In the genomic region with DNA sequence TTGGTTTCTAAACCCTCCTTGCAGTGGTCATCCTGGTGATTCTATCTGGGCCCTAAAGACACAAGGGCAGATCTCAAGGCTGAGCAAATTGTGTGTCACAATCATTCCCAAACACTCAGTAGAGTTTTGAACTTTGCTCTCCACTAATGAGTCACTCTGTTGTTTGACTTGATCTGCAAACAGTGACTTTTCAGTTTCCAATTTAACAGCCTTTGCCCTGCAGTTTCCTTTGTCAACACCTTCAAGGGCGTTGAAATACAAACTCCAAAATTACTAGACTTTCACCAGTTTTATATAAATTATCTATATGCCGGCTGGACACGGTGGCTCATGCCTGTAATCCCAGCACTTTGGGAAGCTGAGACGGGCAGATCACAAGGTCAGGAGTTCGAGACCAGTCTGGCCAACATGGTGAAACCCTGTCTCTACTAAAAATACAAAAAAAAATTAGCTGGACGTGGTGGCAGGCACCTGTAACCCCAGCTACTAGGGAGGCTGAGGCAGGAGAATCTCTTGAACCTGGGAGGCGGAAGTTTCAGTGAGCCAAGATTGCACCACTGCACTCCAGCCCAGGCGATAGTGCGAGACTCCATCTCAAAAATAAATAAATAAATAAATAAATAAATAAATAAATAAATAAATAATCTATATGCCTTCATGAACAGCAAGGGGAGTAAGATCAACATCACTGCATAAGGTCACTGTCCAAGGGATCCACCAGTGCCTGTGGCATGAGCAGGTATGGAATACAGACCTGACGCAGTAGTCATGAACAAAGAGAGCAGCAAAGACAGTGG, we compare ENCODE assay signal across 1 cellular context.
A peak's percentile ranks its signal among the peaks of the same experiment; 100 is the strongest.
TF ChIP-seq lines count a peak whose summit lies in the region.

No MANE protein-coding gene starts in this region.

TF ChIP-seq in HepG2, 621 proteins besides CTCF, POLR2A, EP300 and RAD21 (continued from another document):
- TF ChIP-seq ZNF503 (CRISPR knock-in tag; IDR thresholded peaks at IDR 0.05) (peak; percentile 88), ZFP36L1 (CRISPR knock-in tag; IDR thresholded peaks at IDR 0.05) (peak; percentile 91; the same call in 1 of the 2 replicates), POGZ (CRISPR knock-in tag; IDR thresholded peaks at IDR 0.05) (peak; percentile 90), SALL1 (CRISPR knock-in tag; IDR thresholded peaks at IDR 0.05) (peak; percentile 94), CCDC6 (CRISPR knock-in tag; IDR thresholded peaks at IDR 0.05) (peak; percentile 48; the same call in 1 of the 2 replicates), ZNF782 (CRISPR knock-in tag; IDR thresholded peaks at IDR 0.05; ENCODE audit: borderline replicate concordance) (peak; percentile 14; the same call in 1 of the 2 replicates), CSRNP1 (CRISPR knock-in tag; IDR thresholded peaks at IDR 0.05) (peak; percentile 25; the same call in 1 of the 2 replicates), ZBED4 (CRISPR knock-in tag; IDR thresholded peaks at IDR 0.05; ENCODE audit: borderline replicate concordance) (peak; percentile 64; the same call in 1 of the 2 replicates), ERF (CRISPR knock-in tag; IDR thresholded peaks at IDR 0.05) (peak; percentile 54), KLF16 (CRISPR knock-in tag; IDR thresholded peaks at IDR 0.05) (peak in 1 of 2 experiments; percentile 82; a peak in 2 of 4 replicates), FOXO4 (CRISPR knock-in tag; conservative IDR thresholded peaks at IDR 0.05) (0 out of 2 replicates have a peak, but pooled peaks have one; percentile 76), MAFK (conservative IDR thresholded peaks at IDR 0.05 in 1 of 2, IDR thresholded peaks at IDR 0.05 in 1 of 2; ENCODE audit: low read length in 2 of 2) (peak in 1 of 2 experiments; percentile 21; a peak in 1 of 4 replicates), ZNF605 (CRISPR knock-in tag; IDR thresholded peaks at IDR 0.05) (peak; percentile 22; the same call in 1 of the 2 replicates), HMG20A (CRISPR knock-in tag; IDR thresholded peaks at IDR 0.05; ENCODE audit: borderline replicate concordance) (peak; percentile 97), ZNF816 (CRISPR knock-in tag; IDR thresholded peaks at IDR 0.05; ENCODE audit: borderline replicate concordance) (peak; percentile 41; the same call in 1 of the 2 replicates), BRF2 (CRISPR knock-in tag; IDR thresholded peaks at IDR 0.05) (peak; percentile 68; the same call in 1 of the 2 replicates), NFYC (CRISPR knock-in tag; IDR thresholded peaks at IDR 0.05) (peak; percentile 24; the same call in 1 of the 2 replicates), KDM3A (CRISPR knock-in tag; IDR thresholded peaks at IDR 0.05; ENCODE audit: low read depth) (peak; percentile 74; the same call in 1 of the 2 replicates), BORCS8-MEF2B (CRISPR knock-in tag; IDR thresholded peaks at IDR 0.05) (peak; percentile 36; the same call in 1 of the 2 replicates), HOXA5 (CRISPR knock-in tag; IDR thresholded peaks at IDR 0.05) (peak; percentile 61; the same call in 1 of the 2 replicates), FOSL2 (CRISPR knock-in tag; IDR thresholded peaks at IDR 0.05) (peak; percentile 100)
- TF ChIP-seq, protein P1, sequence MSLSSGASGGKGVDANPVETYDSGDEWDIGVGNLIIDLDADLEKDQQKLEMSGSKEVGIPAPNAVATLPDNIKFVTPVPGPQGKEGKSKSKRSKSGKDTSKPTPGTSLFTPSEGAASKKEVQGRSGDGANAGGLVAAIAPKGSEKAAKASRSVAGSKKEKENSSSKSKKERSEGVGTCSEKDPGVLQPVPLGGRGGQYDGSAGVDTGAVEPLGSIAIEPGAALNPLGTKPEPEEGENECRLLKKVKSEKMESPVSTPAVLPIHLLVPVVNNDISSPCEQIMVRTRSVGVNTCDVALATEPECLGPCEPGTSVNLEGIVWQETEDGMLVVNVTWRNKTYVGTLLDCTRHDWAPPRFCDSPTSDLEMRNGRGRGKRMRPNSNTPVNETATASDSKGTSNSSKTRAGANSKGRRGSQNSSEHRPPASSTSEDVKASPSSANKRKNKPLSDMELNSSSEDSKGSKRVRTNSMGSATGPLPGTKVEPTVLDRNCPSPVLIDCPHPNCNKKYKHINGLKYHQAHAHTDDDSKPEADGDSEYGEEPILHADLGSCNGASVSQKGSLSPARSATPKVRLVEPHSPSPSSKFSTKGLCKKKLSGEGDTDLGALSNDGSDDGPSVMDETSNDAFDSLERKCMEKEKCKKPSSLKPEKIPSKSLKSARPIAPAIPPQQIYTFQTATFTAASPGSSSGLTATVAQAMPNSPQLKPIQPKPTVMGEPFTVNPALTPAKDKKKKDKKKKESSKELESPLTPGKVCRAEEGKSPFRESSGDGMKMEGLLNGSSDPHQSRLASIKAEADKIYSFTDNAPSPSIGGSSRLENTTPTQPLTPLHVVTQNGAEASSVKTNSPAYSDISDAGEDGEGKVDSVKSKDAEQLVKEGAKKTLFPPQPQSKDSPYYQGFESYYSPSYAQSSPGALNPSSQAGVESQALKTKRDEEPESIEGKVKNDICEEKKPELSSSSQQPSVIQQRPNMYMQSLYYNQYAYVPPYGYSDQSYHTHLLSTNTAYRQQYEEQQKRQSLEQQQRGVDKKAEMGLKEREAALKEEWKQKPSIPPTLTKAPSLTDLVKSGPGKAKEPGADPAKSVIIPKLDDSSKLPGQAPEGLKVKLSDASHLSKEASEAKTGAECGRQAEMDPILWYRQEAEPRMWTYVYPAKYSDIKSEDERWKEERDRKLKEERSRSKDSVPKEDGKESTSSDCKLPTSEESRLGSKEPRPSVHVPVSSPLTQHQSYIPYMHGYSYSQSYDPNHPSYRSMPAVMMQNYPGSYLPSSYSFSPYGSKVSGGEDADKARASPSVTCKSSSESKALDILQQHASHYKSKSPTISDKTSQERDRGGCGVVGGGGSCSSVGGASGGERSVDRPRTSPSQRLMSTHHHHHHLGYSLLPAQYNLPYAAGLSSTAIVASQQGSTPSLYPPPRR (CRISPR knock-in tag; IDR thresholded peaks at IDR 0.05; ENCODE audit: borderline replicate concordance) = peak; percentile 88; the same call in 1 of the 2 replicates
- TF ChIP-seq, protein P2, sequence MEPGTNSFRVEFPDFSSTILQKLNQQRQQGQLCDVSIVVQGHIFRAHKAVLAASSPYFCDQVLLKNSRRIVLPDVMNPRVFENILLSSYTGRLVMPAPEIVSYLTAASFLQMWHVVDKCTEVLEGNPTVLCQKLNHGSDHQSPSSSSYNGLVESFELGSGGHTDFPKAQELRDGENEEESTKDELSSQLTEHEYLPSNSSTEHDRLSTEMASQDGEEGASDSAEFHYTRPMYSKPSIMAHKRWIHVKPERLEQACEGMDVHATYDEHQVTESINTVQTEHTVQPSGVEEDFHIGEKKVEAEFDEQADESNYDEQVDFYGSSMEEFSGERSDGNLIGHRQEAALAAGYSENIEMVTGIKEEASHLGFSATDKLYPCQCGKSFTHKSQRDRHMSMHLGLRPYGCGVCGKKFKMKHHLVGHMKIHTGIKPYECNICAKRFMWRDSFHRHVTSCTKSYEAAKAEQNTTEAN (CRISPR knock-in tag; conservative IDR thresholded peaks at IDR 0.05) = peak; percentile 57; the same call in 1 of the 2 replicates
- TF ChIP-seq, protein P3, sequence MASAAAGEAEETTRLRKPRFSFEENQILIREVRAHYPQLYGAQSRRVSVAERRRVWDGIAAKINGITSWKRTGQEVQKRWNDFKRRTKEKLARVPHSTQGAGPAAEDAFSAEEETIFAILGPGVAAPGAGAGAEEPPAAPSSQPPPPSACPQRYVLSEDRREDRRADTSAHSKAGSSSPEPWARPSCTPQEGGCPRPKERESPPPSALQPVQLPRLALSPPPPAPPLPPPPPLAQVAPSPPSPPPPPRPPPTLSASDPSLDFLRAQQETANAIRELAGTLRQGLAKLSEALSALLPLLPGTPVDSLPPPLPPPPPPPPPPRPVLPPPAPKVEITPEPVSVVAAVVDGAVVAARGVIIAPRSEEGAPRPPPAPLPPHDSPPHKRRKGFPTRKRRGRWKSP (CRISPR knock-in tag; IDR thresholded peaks at IDR 0.05) = peak; percentile 61; the same call in 1 of the 2 replicates
